8 cellular contexts compared by ENCODE assay signal in the genomic region with DNA sequence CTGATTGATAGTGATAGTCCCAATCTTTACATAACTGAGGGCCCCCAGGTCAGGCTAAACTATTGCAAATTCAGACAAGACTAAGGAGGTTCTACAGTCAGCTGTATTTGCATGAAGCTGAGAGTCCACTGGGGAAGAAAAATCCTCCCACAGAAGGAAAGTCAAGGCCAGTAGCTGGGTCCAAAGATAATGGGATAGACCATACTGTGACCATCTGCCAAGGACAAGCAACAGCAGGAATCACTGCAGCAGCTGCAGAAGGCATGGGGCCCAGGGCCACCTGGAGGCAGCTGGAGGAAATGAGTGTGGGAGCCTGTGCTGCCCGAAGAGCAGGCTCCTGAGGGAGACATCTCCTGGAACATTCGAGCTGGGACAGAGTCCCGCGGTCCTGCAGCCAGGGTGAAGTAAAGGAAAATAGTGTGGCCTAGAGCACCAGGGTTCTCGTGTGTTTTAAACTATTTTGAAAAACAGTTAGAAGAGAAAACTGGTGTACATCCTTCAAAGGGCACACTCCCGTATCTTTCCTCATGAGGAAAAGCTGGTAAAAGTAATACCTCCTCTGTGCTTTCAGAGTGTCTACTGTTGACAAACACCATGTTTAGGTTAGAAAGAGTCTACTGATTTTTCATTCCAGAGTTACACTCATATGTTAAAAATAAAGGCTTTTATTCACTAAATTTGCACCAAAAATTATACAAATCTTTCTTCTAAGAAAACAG. TPM values are rescaled to one million over a fixed set of nuclear protein-coding genes. Genes with fewer than 3 reads are reported as not detected.
DNase-seq lines count a peak whose midpoint lies in the region; ATAC-seq, FAIRE-seq and TF ChIP-seq lines count a peak whose summit lies in the region.

No MANE protein-coding gene starts in this region.

- H3K79me2 ChIP-seq in ACC112 (ENCODE audit: control insufficient read depth, insufficient read depth, low read length, unreplicated experiment) (no peaks in the 10 kb centered on the region), OCI-LY3 (ENCODE audit: low read length) (no peaks in the 10 kb centered on the region), HepG2 (ENCODE audit: insufficient read depth, low read length) (no peaks in the 10 kb centered on the region)

- TF ChIP-seq POLR2A in HepG2 (IDR thresholded peaks at IDR 0.05; ENCODE audit: insufficient read depth in 1 of 2, low read depth in 2 of 2, low read length in 2 of 2) (no peak), upper lobe of left lung (IDR thresholded peaks at IDR 0.05) (no peak)

- TF ChIP-seq RAD21 in HepG2 (CRISPR knock-in tag; IDR thresholded peaks at IDR 0.05), result peak; percentile 94

- peak; percentile 55 for TF ChIP-seq CTCF in OCI-LY3 (IDR thresholded peaks at IDR 0.05; ENCODE audit: low read depth, low read length)
- TF ChIP-seq CTCF in coronary artery (IDR thresholded peaks at IDR 0.05), result peak; percentile 44
- peak; percentile 96 for TF ChIP-seq CTCF in HepG2 (CRISPR knock-in tag; IDR thresholded peaks at IDR 0.05)
- TF ChIP-seq CTCF in upper lobe of left lung (IDR thresholded peaks at IDR 0.05), result peak; percentile 64 to 76 (median 68)

- peak; percentile 71 for ATAC-seq in HG03457 (IDR thresholded peaks at IDR 0.05; ENCODE audit: unreplicated experiment)
- peak; percentile 99 for ATAC-seq in HepG2
- peak; percentile 82 to 90 for ATAC-seq in upper lobe of left lung (ENCODE audit: low FRiP score in 2 of 2)

- H2AFZ ChIP-seq in ACC112 (ENCODE audit: low read length, unreplicated experiment) (peak overlapping the region; percentile 86), OCI-LY3 (ENCODE audit: low read depth, low read length) (0 out of 2 replicates have a peak overlapping the region, but pooled peaks have one; percentile 57), HepG2 (ENCODE audit: low read length) (no peak overlapping the region)

- no peaks in the 10 kb centered on the region for H3K9me3 ChIP-seq in OCI-LY3 (ENCODE audit: insufficient read depth, low read length)
- no peaks in the 10 kb centered on the region for H3K9me3 ChIP-seq in HepG2 (ENCODE audit: low read length)
- no peaks in the 10 kb centered on the region for H3K9me3 ChIP-seq in upper lobe of left lung

- no peak for DNase-seq in GM18507 (ENCODE audit: extremely low spot score, insufficient read length, low read depth)
- DNase-seq in coronary artery (ENCODE audit: low spot score), result no peak
- DNase-seq in HepG2 (ENCODE audit: low spot score), result peak; percentile 81
- DNase-seq in upper lobe of left lung, result peak; percentile 69 to 84
- no peak for DNase-seq in stimulated activated CD4-positive, alpha-beta T cell treated with anti-CD3 and anti-CD28 coated beads, Interleukin-4, amount 100 ng/mL, for 24 hours

- TF ChIP-seq EP300 in HepG2 (IDR thresholded peaks at IDR 0.05; ENCODE audit: low read depth in 2 of 2, low read length in 2 of 2) (no peak), HepG2 (CRISPR knock-in tag; IDR thresholded peaks at IDR 0.05; ENCODE audit: borderline replicate concordance) (no peak; the same call in 1 of the 2 replicates), upper lobe of left lung (IDR thresholded peaks at IDR 0.05) (no peak)

- H3K4me2 ChIP-seq in OCI-LY3 (ENCODE audit: low read length), result peak overlapping the region; percentile 36
- H3K4me2 ChIP-seq in HepG2 (ENCODE audit: low read depth, low read length), result peak overlapping the region; percentile 52

- H3K9ac ChIP-seq in OCI-LY3 (ENCODE audit: low read length) (no peak overlapping the region), HepG2 (ENCODE audit: insufficient read depth, low read depth, low read length) (no peak overlapping the region)

- H3K36me3 ChIP-seq in ACC112 (ENCODE audit: insufficient read depth, low read length), result no peaks in the 10 kb centered on the region
- no peaks in the 10 kb centered on the region for H3K36me3 ChIP-seq in OCI-LY3 (replicated peaks; ENCODE audit: low read depth, low read length)
- no peaks in the 10 kb centered on the region for H3K36me3 ChIP-seq in HepG2 (replicated peaks in 1 of 2; ENCODE audit: control insufficient read depth in 1 of 2, insufficient read depth in 2 of 2, low read length in 2 of 2)
- no peaks in the 10 kb centered on the region for H3K36me3 ChIP-seq in upper lobe of left lung

- FAIRE-seq in GM18507 (lab: Jason Lieb, UNC), result peak; percentile 75
- FAIRE-seq in HepG2 (lab: Jason Lieb, UNC), result peak; percentile 73

- CTCF ChIA-PET in HepG2 (lab: Yijun Ruan, JAX; ENCODE audit: low intra/inter-chr PET ratio, low total read pairs), result no interaction called here

- no peaks in the 10 kb centered on the region for H4K20me1 ChIP-seq in OCI-LY3 (ENCODE audit: insufficient read depth, low read length)
- H4K20me1 ChIP-seq in HepG2 (ENCODE audit: insufficient read depth, low read length), result no peaks in the 10 kb centered on the region

- intact Hi-C loops in HepG2 (cut with micrococcal nuclease; ENCODE audit: unreplicated experiment), result loop anchor here (5.0 to 10.0 kb wide), 3 partner anchors 58 to 645 kb away; no protein-coding TSS in a partner anchor

- H3K27ac ChIP-seq in ACC112 (ENCODE audit: low read depth, low read length), result peak overlapping the region; percentile 71
- H3K27ac ChIP-seq in OCI-LY3 (ENCODE audit: low read length), result no peak overlapping the region
- peak overlapping the region; percentile 32 to 44 for H3K27ac ChIP-seq in coronary artery
- peak overlapping the region; percentile 31 for H3K27ac ChIP-seq in HepG2 (ENCODE audit: extremely low read length, insufficient read depth, low read length)
- H3K27ac ChIP-seq in upper lobe of left lung, result peak overlapping the region in 2 of 4 donors; percentile 21 to 55

- H3K4me3 ChIP-seq in ACC112 (ENCODE audit: low read depth, low read length), result no peak overlapping the region
- H3K4me3 ChIP-seq in OCI-LY3 (ENCODE audit: low read length), result no peak overlapping the region
- H3K4me3 ChIP-seq in coronary artery, result no peak overlapping the region
- H3K4me3 ChIP-seq in HepG2 (replicated peaks in 1 of 3; ENCODE audit: insufficient read depth in 1 of 3, low read depth in 2 of 3, low read length in 3 of 3), result peak overlapping the region in 1 of 3 experiments; percentile 22; a peak in 1 of 6 replicates
- H3K4me3 ChIP-seq in upper lobe of left lung, result no peak overlapping the region

- in situ Hi-C loops in HepG2 (cut with HindIII; ENCODE audit: extremely low pct_ligation_motif_present, low pct_unique_long_range_greater_than_20kb), result no loop called here

- POLR2A ChIA-PET in HepG2 (lab: Yijun Ruan, JAX), result interaction anchor here (1.0 to 5.6 kb wide), 10 partner anchors 8 to 212 kb away, joined by 3 to 37 read pairs (median 5); partner anchors contain the start of genes PLD1 and TMEM212

- H3K4me1 ChIP-seq in ACC112 (ENCODE audit: control insufficient read depth, insufficient read depth, low read length, unreplicated experiment), result peaks cover 69% of the 10 kb centered on the region
- no peaks in the 10 kb centered on the region for H3K4me1 ChIP-seq in OCI-LY3 (ENCODE audit: low read length)
- peaks cover 79% of the 10 kb centered on the region for H3K4me1 ChIP-seq in HepG2 (ENCODE audit: insufficient read depth, low read length)
- peaks cover 26 to 44% (median 35%) of the 10 kb centered on the region in 4 donors for H3K4me1 ChIP-seq in upper lobe of left lung

- H3K27me3 ChIP-seq in ACC112 (ENCODE audit: insufficient read depth, low read length) (no peaks in the 10 kb centered on the region), OCI-LY3 (ENCODE audit: low read depth, low read length) (peaks cover 18% of the 10 kb centered on the region; the same call in 1 of the 2 replicates), HepG2 (ENCODE audit: control insufficient read depth in 1 of 2, insufficient read depth in 2 of 2, low read length in 2 of 2) (no peaks in the 10 kb centered on the region), upper lobe of left lung (no peaks in the 10 kb centered on the region)

- 15% methylated on average over 6 of the region's 6 CpGs for WGBS in HepG2 (ENCODE audit: low lambda C conversion rate)
- 28 to 35% methylated on average over 6 of the region's 6 CpGs for WGBS in upper lobe of left lung, 2 donors

- no TSS peak for BruUV-seq in HepG2 (replicated peaks; lab: Mats Ljungman, UMichigan)

RNA-seq across cellular contexts. Expression of gene TMEM212, which starts 13.1 kb away (rescaled TPM):
- not detected in 2 replicates for total RNA-seq in HepG2 (2016; rRNA removed; fragmentation: Illumina TruSeq; extraction: Trizol)
- not detected in 2 replicates for total RNA-seq in HepG2 (2016; cell fraction: cytosol; rRNA removed; fragmentation: Illumina TruSeq; extraction: Trizol; ENCODE audit: low read depth)
- not detected in 2 replicates for total RNA-seq in HepG2 (2016; cell fraction: insoluble cytoplasmic fraction; rRNA removed; fragmentation: Illumina TruSeq; extraction: Trizol)
- not detected in 2 replicates for total RNA-seq in HepG2 (2016; cell fraction: membrane; rRNA removed; fragmentation: Illumina TruSeq; extraction: Trizol)
- not detected in 2 replicates for total RNA-seq in HepG2 (2016; cell fraction: nucleus; rRNA removed; fragmentation: Illumina TruSeq; extraction: Trizol)
- not detected in 2 replicates for polyA plus RNA-seq in HepG2 (2011; rRNA removed)
- polyA plus RNA-seq in HepG2 (2011; cell fraction: cytosol; rRNA removed), result 0.06 TPM in 1 of 2 replicates, not detected in the other
- 0.33 TPM in 1 of 2 replicates, not detected in the other for polyA plus RNA-seq in HepG2 (2011; cell fraction: nucleus; rRNA removed)
- polyA plus RNA-seq in HepG2 (2012), result not detected in 2 replicates
- not detected in 2 replicates for polyA plus RNA-seq in HepG2 (2016; cell fraction: cytosol; fragmentation: Illumina TruSeq; extraction: Trizol; ENCODE audit: low read depth)
- not detected in 2 replicates for polyA plus RNA-seq in HepG2 (2016; cell fraction: insoluble cytoplasmic fraction; fragmentation: Illumina TruSeq; extraction: Trizol; ENCODE audit: low read depth)
- polyA plus RNA-seq in HepG2 (2016; cell fraction: membrane; fragmentation: Illumina TruSeq; extraction: Trizol; ENCODE audit: low read depth), result not detected in 2 replicates
- polyA plus RNA-seq in HepG2 (2016; cell fraction: nucleus; fragmentation: Illumina TruSeq; extraction: Trizol; ENCODE audit: insufficient read depth, low read depth), result not detected in 2 replicates
- not detected in 2 replicates for polyA minus RNA-seq in HepG2 (2011; rRNA and poly(A)+ RNA removed; ENCODE audit: low replicate concordance)
- polyA minus RNA-seq in HepG2 (2011; cell fraction: cytosol; rRNA and poly(A)+ RNA removed), result not detected in 2 replicates
- polyA minus RNA-seq in HepG2 (2011; cell fraction: nucleus; rRNA and poly(A)+ RNA removed), result 1.2 TPM in 1 of 2 replicates, not detected in the other
- total RNA-seq in upper lobe of left lung, result 10 to 100 TPM in 1 of 6 donors, 1 to 10 TPM in 4, under 1 TPM in 1; 0.11 to 20.8 (median 3.7) TPM

RNA-seq across cellular contexts. Expression of gene PLD1, which starts 19.7 kb away (rescaled TPM):
- 27.1 and 33.6 TPM in 2 replicates for total RNA-seq in HepG2 (2016; rRNA removed; fragmentation: Illumina TruSeq; extraction: Trizol)
- 12.6 and 14.9 TPM in 2 replicates for total RNA-seq in HepG2 (2016; cell fraction: cytosol; rRNA removed; fragmentation: Illumina TruSeq; extraction: Trizol; ENCODE audit: low read depth)
- 28.7 and 35.7 TPM in 2 replicates for total RNA-seq in HepG2 (2016; cell fraction: insoluble cytoplasmic fraction; rRNA removed; fragmentation: Illumina TruSeq; extraction: Trizol)
- 12.9 and 13.9 TPM in 2 replicates for total RNA-seq in HepG2 (2016; cell fraction: membrane; rRNA removed; fragmentation: Illumina TruSeq; extraction: Trizol)
- 61.9 and 62.3 TPM in 2 replicates for total RNA-seq in HepG2 (2016; cell fraction: nucleus; rRNA removed; fragmentation: Illumina TruSeq; extraction: Trizol)
- 50.3 and 59.4 TPM in 2 replicates for polyA plus RNA-seq in HepG2 (2011; rRNA removed)
- 28.6 and 41.2 TPM in 2 replicates for polyA plus RNA-seq in HepG2 (2011; cell fraction: cytosol; rRNA removed)
- polyA plus RNA-seq in HepG2 (2011; cell fraction: nucleus; rRNA removed), result 71.6 and 77.3 TPM in 2 replicates
- polyA plus RNA-seq in HepG2 (2012), result 41.8 and 49.9 TPM in 2 replicates
- polyA plus RNA-seq in HepG2 (2016; cell fraction: cytosol; fragmentation: Illumina TruSeq; extraction: Trizol; ENCODE audit: low read depth), result 3.8 and 4.4 TPM in 2 replicates
- 25.0 and 25.2 TPM in 2 replicates for polyA plus RNA-seq in HepG2 (2016; cell fraction: insoluble cytoplasmic fraction; fragmentation: Illumina TruSeq; extraction: Trizol; ENCODE audit: low read depth)
- polyA plus RNA-seq in HepG2 (2016; cell fraction: membrane; fragmentation: Illumina TruSeq; extraction: Trizol; ENCODE audit: low read depth), result 6.2 and 6.8 TPM in 2 replicates
- polyA plus RNA-seq in HepG2 (2016; cell fraction: nucleus; fragmentation: Illumina TruSeq; extraction: Trizol; ENCODE audit: insufficient read depth, low read depth), result 33.1 and 33.7 TPM in 2 replicates
- 21.7 and 144 TPM in 2 replicates for polyA minus RNA-seq in HepG2 (2011; rRNA and poly(A)+ RNA removed; ENCODE audit: low replicate concordance)
- 63.4 and 75.3 TPM in 2 replicates for polyA minus RNA-seq in HepG2 (2011; cell fraction: cytosol; rRNA and poly(A)+ RNA removed)
- 391 and 460 TPM in 2 replicates for polyA minus RNA-seq in HepG2 (2011; cell fraction: nucleus; rRNA and poly(A)+ RNA removed)
- 10 to 100 TPM; 11.2 to 47.1 (median 15.6) TPM for total RNA-seq in upper lobe of left lung

Comparison
In these comparisons a context has a peak if more than half of its experiments do, and no peak if none do; other contexts are left out.
1. DNase-seq: peak in HepG2 (single experiment) and upper lobe of left lung (2 of 2); none in GM18507 (single experiment), coronary artery (single experiment) and stimulated activated CD4-positive, alpha-beta T cell treated with anti-CD3 and anti-CD28 coated beads, Interleukin-4, amount 100 ng/mL, for 24 hours (single experiment).
2. CTCF ChIP-seq: peak in every context shown above with its lines; median percentile 96 in HepG2; 68 in upper lobe of left lung; 55 in OCI-LY3; 44 in coronary artery.
3. Peak in every context shown above with its lines, with median percentiles within 50 percentile points of each other: ATAC-seq.